Comparison of ENCODE assay signal across 19 cellular contexts in the genomic region with DNA sequence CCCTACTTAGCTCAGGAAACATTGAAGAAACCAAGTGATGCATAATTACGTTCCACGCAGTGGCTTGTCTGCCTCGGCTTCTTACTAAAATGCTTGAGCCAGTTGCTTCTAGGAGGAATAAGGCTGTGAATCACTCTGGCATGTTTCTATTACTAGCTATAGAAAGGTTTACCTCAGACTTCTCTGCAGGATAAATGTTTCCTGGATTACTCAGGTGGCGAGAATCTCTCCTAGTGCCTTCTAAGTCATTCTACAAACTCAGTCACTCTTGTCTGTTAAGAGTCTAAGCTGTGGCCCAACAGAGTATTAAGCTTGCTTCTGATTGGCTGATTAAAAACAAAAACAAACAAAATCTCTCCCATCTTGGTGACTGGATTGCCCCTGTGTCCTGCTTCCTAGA.
A peak's percentile ranks its signal among the peaks of the same experiment; 100 is the strongest.
DNase-seq lines count a peak whose midpoint lies in the region; ATAC-seq and TF ChIP-seq lines count a peak whose summit lies in the region.
"Had no signal": no experiment of that assay in that cellular context is flagged by ENCODE, and none has a peak within 500 bp of the region (broad histone marks: within the 10 kb centered on the region; RNA-seq: fewer than 3 reads in every experiment).

No MANE protein-coding gene starts in this region.

- no peaks in the 10 kb centered on the region for H3K9me3 ChIP-seq in muscle layer of duodenum (ENCODE audit: control insufficient read depth in 1 of 2, low read length in 2 of 2)
- H3K9me3 ChIP-seq: vagina had no signal

- peaks cover 0 to 5% of the 10 kb centered on the region in 2 donors for H3K4me1 ChIP-seq in muscle layer of duodenum (ENCODE audit: control insufficient read depth in 1 of 2, insufficient read depth in 2 of 2, low read length in 2 of 2)

- no peak for ATAC-seq in HG02798 (IDR thresholded peaks at IDR 0.05; ENCODE audit: poor library complexity, unreplicated experiment)
- ATAC-seq: stimulated activated naive B cell treated with anti-CD40 and anti-IgM and Interleukin-4, amounts not matched to agents 10 μg/mL and 1 μg/mL and 100 μg/mL, for 72 hours; T-cell had no signal

- no peak overlapping the region for H3K4me3 ChIP-seq in AG10803 (ENCODE audit: low read length)
- H3K4me3 ChIP-seq in muscle layer of duodenum (ENCODE audit: low read depth in 1 of 2, low read length in 2 of 2) = no peak overlapping the region
- H3K4me3 ChIP-seq: coronary artery, vagina had no signal

- H3K27ac ChIP-seq in muscle layer of duodenum (ENCODE audit: low read length) = peak overlapping the region; percentile 67
- H3K27ac ChIP-seq: C4-2B, coronary artery, HL-60, vagina had no signal

- H3K36me3 Mint-ChIP-seq in endothelial cell (ENCODE audit: low read depth, unreplicated experiment) = no peaks in the 10 kb centered on the region
- H3K36me3 Mint-ChIP-seq: activated naive CD8-positive, alpha-beta T cell treated with anti-CD3 and anti-CD28 coated beads for 36 hours; T-cell had no signal

- no peak for TF ChIP-seq CTCF in AG10803 (conservative IDR thresholded peaks at IDR 0.05; ENCODE audit: low read length)
- no peak for TF ChIP-seq CTCF in endothelial cell (IDR thresholded peaks at IDR 0.05; ENCODE audit: unreplicated experiment)

- no peak overlapping the region for H3K4me3 Mint-ChIP-seq in endothelial cell (ENCODE audit: unreplicated experiment)
- H3K4me3 Mint-ChIP-seq: activated naive CD8-positive, alpha-beta T cell treated with anti-CD3 and anti-CD28 coated beads for 36 hours; stimulated activated naive B cell treated with anti-CD40 and anti-IgM and Interleukin-4, amounts not matched to agents 10 μg/mL and 1 μg/mL and 100 μg/mL, for 72 hours; T-cell had no signal

- peak overlapping the region; percentile 50 for H3K27ac Mint-ChIP-seq in endothelial cell (ENCODE audit: unreplicated experiment)
- H3K27ac Mint-ChIP-seq: activated naive CD8-positive, alpha-beta T cell treated with anti-CD3 and anti-CD28 coated beads for 36 hours; stimulated activated naive B cell treated with anti-CD40 and anti-IgM and Interleukin-4, amounts not matched to agents 10 μg/mL and 1 μg/mL and 100 μg/mL, for 72 hours; T-cell had no signal

- H3K9me3 Mint-ChIP-seq in endothelial cell (ENCODE audit: unreplicated experiment) = no peaks in the 10 kb centered on the region
- H3K9me3 Mint-ChIP-seq: activated naive CD8-positive, alpha-beta T cell treated with anti-CD3 and anti-CD28 coated beads for 36 hours; stimulated activated naive B cell treated with anti-CD40 and anti-IgM and Interleukin-4, amounts not matched to agents 10 μg/mL and 1 μg/mL and 100 μg/mL, for 72 hours; T-cell had no signal

- H3K36me3 ChIP-seq in muscle layer of duodenum (ENCODE audit: control insufficient read depth in 1 of 2, insufficient read depth in 2 of 2, low read length in 2 of 2) = no peaks in the 10 kb centered on the region
- H3K36me3 ChIP-seq: vagina had no signal

- no peaks in the 10 kb centered on the region for H3K4me1 Mint-ChIP-seq in endothelial cell (ENCODE audit: unreplicated experiment)
- H3K4me1 Mint-ChIP-seq: activated naive CD8-positive, alpha-beta T cell treated with anti-CD3 and anti-CD28 coated beads for 36 hours; T-cell had no signal

- no peaks in the 10 kb centered on the region for H3K27me3 Mint-ChIP-seq in endothelial cell (ENCODE audit: unreplicated experiment)
- H3K27me3 Mint-ChIP-seq: stimulated activated naive B cell treated with anti-CD40 and anti-IgM and Interleukin-4, amounts not matched to agents 10 μg/mL and 1 μg/mL and 100 μg/mL, for 72 hours had no signal

- H3K27me3 ChIP-seq in muscle layer of duodenum (ENCODE audit: low read depth, low read length) = no peaks in the 10 kb centered on the region
- H3K27me3 ChIP-seq: vagina had no signal

- DNase-seq in AG10803 (ENCODE audit: low read depth) (peak; percentile 60), NCI-H226 (peak; percentile 94), endothelial cell (ENCODE audit: low spot score) (no peak), NOMO-1 treated with dmso at 0.1 percent for 144 hours (lab: John Stamatoyannopoulos, UW; ENCODE audit: unreplicated experiment) (no peak), NCI-H1048 (lab: John Stamatoyannopoulos, UW) (no peak)
- DNase-seq in activated CD4-positive, alpha-beta T cell treated with anti-CD3 and anti-CD28 coated beads for 48 hours = no peak
- DNase-seq: activated CD4-positive, alpha-beta T cell treated with anti-CD3 and anti-CD28 coated beads for 1 hour; activated naive CD8-positive, alpha-beta T cell treated with anti-CD3 and anti-CD28 coated beads for 36 hours; DND-41; NCI-H2171 treated with DMSO at 0.1 percent for 48 hours; stimulated activated CD4-positive, alpha-beta T cell treated with anti-CD3 and anti-CD28 coated beads, Interleukin-4, amount 100 ng/mL, for 1 hour; stimulated activated naive B cell treated with anti-CD40 and anti-IgM and Interleukin-4, amounts not matched to agents 10 μg/mL and 1 μg/mL and 100 μg/mL, for 72 hours; T-cell had no signal

Comparison
In these comparisons a context has a peak if more than half of its experiments do, and no peak if none do; other contexts are left out.
1. DNase-seq: peak in AG10803 (single experiment) and NCI-H226 (single experiment); none in endothelial cell (single experiment), NOMO-1 treated with dmso at 0.1 percent for 144 hours (single experiment), activated CD4-positive, alpha-beta T cell treated with anti-CD3 and anti-CD28 coated beads for 48 hours (single experiment) and NCI-H1048 (single experiment).